Comparison of ENCODE assay signal across 27 cellular contexts in the genomic region with DNA sequence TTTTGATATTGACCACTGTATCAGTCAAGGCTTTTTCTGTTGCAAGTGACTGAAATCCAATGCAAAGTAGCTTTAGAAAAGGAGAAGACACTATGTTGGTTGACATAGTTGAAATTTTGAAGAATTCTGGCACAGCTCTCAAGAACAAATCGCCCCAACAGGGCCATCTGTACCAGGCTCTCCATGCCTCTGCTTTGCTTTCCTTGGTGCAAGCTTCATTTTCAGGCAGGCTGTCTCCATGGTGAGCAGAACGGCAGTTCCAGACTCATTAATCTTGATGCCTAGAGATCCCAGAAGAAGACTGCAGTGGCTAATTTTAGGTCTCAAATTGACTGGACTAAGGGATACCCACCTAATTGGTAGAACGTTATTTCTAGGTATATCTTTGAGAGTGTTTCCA.
"Had no signal": no experiment of that assay in that cellular context is flagged by ENCODE, and none has a peak within 500 bp of the region (broad histone marks: within the 10 kb centered on the region; RNA-seq: fewer than 3 reads in every experiment).

No MANE protein-coding gene starts in this region.

- H2AFZ ChIP-seq: neural progenitor cell, parathyroid adenoma had no signal

- H3K4me1 ChIP-seq: left lung, lower lobe of right lung, parathyroid adenoma, right atrium auricular region, right lobe of liver, tibial nerve, uterus had no signal

- H3K79me2 ChIP-seq: parathyroid adenoma had no signal

- H3K36me3 ChIP-seq: left lung, lower lobe of right lung, neural progenitor cell, neutrophil, right atrium auricular region, right lobe of liver, tibial nerve, uterus had no signal

- H3K4me2 ChIP-seq: neural progenitor cell, smooth muscle cell had no signal

- ATAC-seq: left cardiac atrium; left lung; lower lobe of right lung; natural killer cell; right lobe of liver; stimulated activated memory B cell treated with anti-CD40 and anti-IgM and Interleukin-4, amounts not matched to agents 10 μg/mL and 1 μg/mL and 100 μg/mL, for 72 hours; stimulated activated naive CD8-positive, alpha-beta T cell treated with anti-CD3 and anti-CD28 coated beads, Interleukin-15, amount 100 ng/mL, for 72 hours had no signal

- DNase-seq: hippocampal formation; kidney glomerular epithelial cell; left cardiac atrium; left lung; lower lobe of right lung; mammary epithelial cell; mesenchymal stem cell; naive B cell; natural killer cell; nephron progenitor cell; occipital lobe; right lobe of liver; stimulated activated CD4-positive, alpha-beta T cell treated with anti-CD3 and anti-CD28 coated beads, Interleukin-1b, Interleukin-23, amount 100 ng/mL, for 48 hours; stimulated activated CD4-positive, alpha-beta T cell treated with anti-CD3 and anti-CD28 coated beads, Interleukin-2, amount 100 ng/mL, for 48 hours; stimulated activated CD4-positive, alpha-beta T cell treated with anti-CD3 and anti-CD28 coated beads, Interleukin-4, amount 100 ng/mL, for 4 hours; stimulated activated CD8-positive, alpha-beta memory T cell treated with anti-CD3 and anti-CD28 coated beads, Interleukin-4, amount 100 ng/mL, for 48 hours; stimulated activated naive CD4-positive, alpha-beta T cell treated with Interleukin-2 at 50 U/mL for 16 hours; stimulated activated naive CD8-positive, alpha-beta T cell treated with anti-CD3 and anti-CD28 coated beads, Interleukin-15, amount 100 ng/mL, for 72 hours; substantia nigra; uterus had no signal

- H3K27me3 ChIP-seq: left lung, neural progenitor cell, neutrophil, right atrium auricular region, right lobe of liver, tibial nerve, uterus had no signal

- H3K9ac ChIP-seq: neural progenitor cell, parathyroid adenoma had no signal

- H3K27ac ChIP-seq: left lung, lower lobe of right lung, neural progenitor cell, neutrophil, parathyroid adenoma, right atrium auricular region, right lobe of liver, tibial nerve, uterus had no signal

- H3K4me3 ChIP-seq: left lung, lower lobe of right lung, neural progenitor cell, right atrium auricular region, right lobe of liver, smooth muscle cell, tibial nerve, uterus had no signal

- H3K9me3 ChIP-seq: left lung, lower lobe of right lung, neutrophil, right atrium auricular region, right lobe of liver, tibial nerve, uterus had no signal
